Comparison of ENCODE assay signal across 32 cellular contexts in genomic region chr14:100370003-100370402, GRCh38. TPM values are rescaled to one million over a fixed set of nuclear protein-coding genes. Genes with fewer than 3 reads are reported as not detected.
DNase-seq lines count a peak whose midpoint lies in the region; ATAC-seq and TF ChIP-seq lines count a peak whose summit lies in the region.
"Had no signal": no experiment of that assay in that cellular context is flagged by ENCODE, and none has a peak within 500 bp of the region (broad histone marks: within the 10 kb centered on the region; RNA-seq: fewer than 3 reads in every experiment).

No MANE protein-coding gene starts in this region.

- no peaks in the 10 kb centered on the region for H3K27me3 Mint-ChIP-seq in activated CD4-positive, alpha-beta memory T cell treated with anti-CD3 and anti-CD28 coated beads, Interleukin-2, amount 10 ng/mL, durations not matched to agents 7 days and 5 days
- H3K27me3 Mint-ChIP-seq in endothelial cell (ENCODE audit: unreplicated experiment) (peaks cover 6% of the 10 kb centered on the region), T-helper 17 cell (no peaks in the 10 kb centered on the region)
- H3K27me3 Mint-ChIP-seq: effector memory CD8-positive, alpha-beta T cell; stimulated activated memory B cell treated with anti-CD40 and anti-IgM and Interleukin-4, amounts not matched to agents 10 μg/mL and 1 μg/mL and 100 μg/mL, for 72 hours had no signal

- peaks cover 52% of the 10 kb centered on the region for H3K4me1 ChIP-seq in left ventricle myocardium inferior
- peaks cover 3 to 4% of the 10 kb centered on the region in 2 donors for H3K4me1 ChIP-seq in gastrocnemius medialis
- H3K4me1 ChIP-seq in upper lobe of right lung: peaks cover 24% of the 10 kb centered on the region
- H3K4me1 ChIP-seq: foreskin keratinocyte had no signal

- DNase-seq in left ventricle myocardium inferior: no peak
- no peak for DNase-seq in left ventricle myocardium superior
- no peak for DNase-seq in activated CD4-positive, alpha-beta memory T cell treated with anti-CD3 and anti-CD28 coated beads, Interleukin-2, amount 10 ng/mL, durations not matched to agents 7 days and 5 days
- DNase-seq in endothelial cell (ENCODE audit: low spot score): no peak
- no peak for DNase-seq in gastrocnemius medialis
- DNase-seq in T-helper 17 cell: no peak
- DNase-seq in inferior parietal cortex (ENCODE audit: extremely low spot score): no peak
- no peak for DNase-seq in upper lobe of right lung
- DNase-seq: activated CD4-positive, CD25-positive, alpha-beta regulatory T cell; central memory CD4-positive, alpha-beta T cell; cortex of kidney; effector memory CD8-positive, alpha-beta T cell; EL; esophagus squamous epithelium; foreskin keratinocyte; heart right ventricle; kidney glomerular epithelial cell; NCI-H1105; NCI-H1930; NCI-H510A treated with DMSO at 0.1 percent for 48 hours; pancreas; retina; RPMI8226; upper lobe of left lung had no signal

- ATAC-seq in left ventricle myocardium superior (no peak), gastrocnemius medialis (no peak), T-helper 17 cell (no peak), upper lobe of right lung (no peak)
- ATAC-seq: effector memory CD8-positive, alpha-beta T cell; foreskin keratinocyte; GM12878; heart right ventricle; K562; pancreas; stimulated activated memory B cell treated with anti-CD40 and anti-IgM and Interleukin-4, amounts not matched to agents 10 μg/mL and 1 μg/mL and 100 μg/mL, for 72 hours had no signal

- H3K27me3 ChIP-seq in left ventricle myocardium inferior (ENCODE audit: low read depth): no peaks in the 10 kb centered on the region
- no peaks in the 10 kb centered on the region for H3K27me3 ChIP-seq in gastrocnemius medialis
- no peaks in the 10 kb centered on the region for H3K27me3 ChIP-seq in upper lobe of right lung
- H3K27me3 ChIP-seq: esophagus squamous epithelium, foreskin keratinocyte, heart right ventricle, pancreas, SJSA1, suprapubic skin, upper lobe of left lung had no signal

- H3K4me3 ChIP-seq in left ventricle myocardium inferior (no peak overlapping the region), gastrocnemius medialis (no peak overlapping the region), upper lobe of right lung (no peak overlapping the region)
- H3K4me3 ChIP-seq: esophagus squamous epithelium, GM12878, K562, pancreas, SJSA1, suprapubic skin had no signal

- POLR2A ChIA-PET in activated CD4-positive, alpha-beta memory T cell treated with anti-CD3 and anti-CD28 coated beads, Interleukin-2, amount 10 ng/mL, durations not matched to agents 7 days and 5 days (lab: Charles Lee): interaction anchor here (1.0 kb wide), 1 partner anchor 291 kb away, joined by 3 read pairs; no protein-coding TSS in a partner anchor

- peaks cover 45% of the 10 kb centered on the region for H3K36me3 ChIP-seq in left ventricle myocardium inferior
- H3K36me3 ChIP-seq in gastrocnemius medialis: peaks cover 0 to 26% of the 10 kb centered on the region in 2 donors
- H3K36me3 ChIP-seq in upper lobe of right lung: peaks cover 48% of the 10 kb centered on the region

- TF ChIP-seq CTCF in left ventricle myocardium inferior (IDR thresholded peaks at IDR 0.05; ENCODE audit: borderline replicate concordance): no peak
- no peak for TF ChIP-seq CTCF in endothelial cell (IDR thresholded peaks at IDR 0.05; ENCODE audit: unreplicated experiment)
- TF ChIP-seq CTCF in gastrocnemius medialis (IDR thresholded peaks at IDR 0.05 in 4 of 5, conservative IDR thresholded peaks at IDR 0.05 in 1 of 5): no peak
- TF ChIP-seq CTCF in upper lobe of right lung (IDR thresholded peaks at IDR 0.05): no peak

- intact Hi-C loops in left ventricle myocardium inferior (cut with micrococcal nuclease): loop anchor here (10.0 kb wide), 1 partner anchor 85 kb away; no protein-coding TSS in a partner anchor
- intact Hi-C loops in left ventricle myocardium superior (cut with micrococcal nuclease): no loop called here
- intact Hi-C loops in gastrocnemius medialis (cut with DNase I; ENCODE audit: low total_unique reads): no loop called here
- intact Hi-C loops in upper lobe of right lung (cut with DNase I): no loop called here

- H3K4me3 Mint-ChIP-seq in activated CD4-positive, alpha-beta memory T cell treated with anti-CD3 and anti-CD28 coated beads, Interleukin-2, amount 10 ng/mL, durations not matched to agents 7 days and 5 days: no peak overlapping the region
- peak overlapping the region; percentile 47 for H3K4me3 Mint-ChIP-seq in endothelial cell (ENCODE audit: unreplicated experiment)
- H3K4me3 Mint-ChIP-seq in T-helper 17 cell: no peak overlapping the region
- H3K4me3 Mint-ChIP-seq: effector memory CD8-positive, alpha-beta T cell; stimulated activated memory B cell treated with anti-CD40 and anti-IgM and Interleukin-4, amounts not matched to agents 10 μg/mL and 1 μg/mL and 100 μg/mL, for 72 hours had no signal

- in situ Hi-C loops in gastrocnemius medialis (cut with MboI; ENCODE audit: low sequenced_read_pairs in 4 of 4): no loop called here

- no peaks in the 10 kb centered on the region for H3K9me3 ChIP-seq in left ventricle myocardium inferior (replicated peaks)
- no peaks in the 10 kb centered on the region for H3K9me3 ChIP-seq in gastrocnemius medialis
- no peaks in the 10 kb centered on the region for H3K9me3 ChIP-seq in T-helper 17 cell (ENCODE audit: control insufficient read depth, low read length, poor library complexity, severe bottlenecking)
- H3K9me3 ChIP-seq in upper lobe of right lung: no peaks in the 10 kb centered on the region
- H3K9me3 ChIP-seq: esophagus squamous epithelium, heart right ventricle, pancreas, SJSA1, suprapubic skin, upper lobe of left lung had no signal

- TF ChIP-seq POLR2A in gastrocnemius medialis (IDR thresholded peaks at IDR 0.05): no peak

- H3K27ac Mint-ChIP-seq in activated CD4-positive, alpha-beta memory T cell treated with anti-CD3 and anti-CD28 coated beads, Interleukin-2, amount 10 ng/mL, durations not matched to agents 7 days and 5 days: peak overlapping the region; percentile 65
- H3K27ac Mint-ChIP-seq in endothelial cell (ENCODE audit: unreplicated experiment): no peak overlapping the region
- no peak overlapping the region for H3K27ac Mint-ChIP-seq in T-helper 17 cell
- H3K27ac Mint-ChIP-seq: effector memory CD8-positive, alpha-beta T cell; stimulated activated memory B cell treated with anti-CD40 and anti-IgM and Interleukin-4, amounts not matched to agents 10 μg/mL and 1 μg/mL and 100 μg/mL, for 72 hours had no signal

- peaks cover 86% of the 10 kb centered on the region for H3K36me3 Mint-ChIP-seq in activated CD4-positive, alpha-beta memory T cell treated with anti-CD3 and anti-CD28 coated beads, Interleukin-2, amount 10 ng/mL, durations not matched to agents 7 days and 5 days (ENCODE audit: low read depth)
- H3K36me3 Mint-ChIP-seq in endothelial cell (ENCODE audit: low read depth, unreplicated experiment) (peaks cover 35% of the 10 kb centered on the region), T-helper 17 cell (ENCODE audit: low read depth) (peaks cover 11% of the 10 kb centered on the region)

- no peaks in the 10 kb centered on the region for H3K9me3 Mint-ChIP-seq in activated CD4-positive, alpha-beta memory T cell treated with anti-CD3 and anti-CD28 coated beads, Interleukin-2, amount 10 ng/mL, durations not matched to agents 7 days and 5 days
- peaks cover 3% of the 10 kb centered on the region for H3K9me3 Mint-ChIP-seq in endothelial cell (ENCODE audit: unreplicated experiment)
- H3K9me3 Mint-ChIP-seq: effector memory CD8-positive, alpha-beta T cell; stimulated activated memory B cell treated with anti-CD40 and anti-IgM and Interleukin-4, amounts not matched to agents 10 μg/mL and 1 μg/mL and 100 μg/mL, for 72 hours had no signal

- CTCF ChIA-PET in activated CD4-positive, alpha-beta memory T cell treated with anti-CD3 and anti-CD28 coated beads, Interleukin-2, amount 10 ng/mL, durations not matched to agents 7 days and 5 days (lab: Charles Lee): interaction anchor here (1.0 kb wide), 1 partner anchor 276 kb away, joined by 3 read pairs; no protein-coding TSS in a partner anchor

- peaks cover 87% of the 10 kb centered on the region for H3K4me1 Mint-ChIP-seq in activated CD4-positive, alpha-beta memory T cell treated with anti-CD3 and anti-CD28 coated beads, Interleukin-2, amount 10 ng/mL, durations not matched to agents 7 days and 5 days
- H3K4me1 Mint-ChIP-seq in endothelial cell (ENCODE audit: unreplicated experiment) (peaks cover 66% of the 10 kb centered on the region), T-helper 17 cell (peaks cover 16% of the 10 kb centered on the region)

- H3K27ac ChIP-seq in left ventricle myocardium inferior (replicated peaks): peak overlapping the region; percentile 96
- H3K27ac ChIP-seq in gastrocnemius medialis: peak overlapping the region in 3 of 4 donors; percentile 6 to 85 (median 31)
- H3K27ac ChIP-seq in upper lobe of right lung: no peak overlapping the region
- H3K27ac ChIP-seq: esophagus squamous epithelium, foreskin keratinocyte, pancreas, SJSA1, suprapubic skin had no signal

RNA-seq across cellular contexts. Expression of gene WDR25, which starts 6.3 kb away (rescaled TPM):
- 5.4 TPM for total RNA-seq in left ventricle myocardium inferior
- 4.5 TPM for total RNA-seq in left ventricle myocardium superior
- 1 to 10 TPM; 6.1 to 6.9 TPM for total RNA-seq in activated CD4-positive, alpha-beta memory T cell treated with anti-CD3 and anti-CD28 coated beads, Interleukin-2, amount 10 ng/mL, durations not matched to agents 7 days and 5 days
- 14.2 TPM for total RNA-seq in endothelial cell (ENCODE audit: unreplicated experiment)
- 10 to 100 TPM in 2 of 4 donors, 1 to 10 TPM in 2; 5.9 to 12.2 (median 10.4) TPM for total RNA-seq in gastrocnemius medialis
- 1 to 10 TPM; 5.7 to 6.5 TPM for total RNA-seq in T-helper 17 cell
- 7.9 TPM for total RNA-seq in upper lobe of right lung

RNA-seq across cellular contexts. Expression of gene SLC25A47, which starts 46.9 kb away (rescaled TPM):
- not detected for total RNA-seq in left ventricle myocardium inferior
- not detected for total RNA-seq in left ventricle myocardium superior
- total RNA-seq in activated CD4-positive, alpha-beta memory T cell treated with anti-CD3 and anti-CD28 coated beads, Interleukin-2, amount 10 ng/mL, durations not matched to agents 7 days and 5 days: not detected
- not detected for total RNA-seq in endothelial cell (ENCODE audit: unreplicated experiment)
- 1 to 10 TPM in 1 of 4 donors, under 1 TPM in 1, not detected in 2; 0.46 to 1.3 TPM for total RNA-seq in gastrocnemius medialis
- total RNA-seq in T-helper 17 cell: not detected
- not detected for total RNA-seq in upper lobe of right lung
- total RNA-seq: activated CD8-positive, alpha-beta memory T cell treated with anti-CD3 and anti-CD28 coated beads for 36 hours; esophagus squamous epithelium; foreskin keratinocyte; GM12878; H1; heart right ventricle; MCF 10A; SJSA1; upper lobe of left lung had no signal
